ENCODE assay signal across 1 cellular context in the genomic region with DNA sequence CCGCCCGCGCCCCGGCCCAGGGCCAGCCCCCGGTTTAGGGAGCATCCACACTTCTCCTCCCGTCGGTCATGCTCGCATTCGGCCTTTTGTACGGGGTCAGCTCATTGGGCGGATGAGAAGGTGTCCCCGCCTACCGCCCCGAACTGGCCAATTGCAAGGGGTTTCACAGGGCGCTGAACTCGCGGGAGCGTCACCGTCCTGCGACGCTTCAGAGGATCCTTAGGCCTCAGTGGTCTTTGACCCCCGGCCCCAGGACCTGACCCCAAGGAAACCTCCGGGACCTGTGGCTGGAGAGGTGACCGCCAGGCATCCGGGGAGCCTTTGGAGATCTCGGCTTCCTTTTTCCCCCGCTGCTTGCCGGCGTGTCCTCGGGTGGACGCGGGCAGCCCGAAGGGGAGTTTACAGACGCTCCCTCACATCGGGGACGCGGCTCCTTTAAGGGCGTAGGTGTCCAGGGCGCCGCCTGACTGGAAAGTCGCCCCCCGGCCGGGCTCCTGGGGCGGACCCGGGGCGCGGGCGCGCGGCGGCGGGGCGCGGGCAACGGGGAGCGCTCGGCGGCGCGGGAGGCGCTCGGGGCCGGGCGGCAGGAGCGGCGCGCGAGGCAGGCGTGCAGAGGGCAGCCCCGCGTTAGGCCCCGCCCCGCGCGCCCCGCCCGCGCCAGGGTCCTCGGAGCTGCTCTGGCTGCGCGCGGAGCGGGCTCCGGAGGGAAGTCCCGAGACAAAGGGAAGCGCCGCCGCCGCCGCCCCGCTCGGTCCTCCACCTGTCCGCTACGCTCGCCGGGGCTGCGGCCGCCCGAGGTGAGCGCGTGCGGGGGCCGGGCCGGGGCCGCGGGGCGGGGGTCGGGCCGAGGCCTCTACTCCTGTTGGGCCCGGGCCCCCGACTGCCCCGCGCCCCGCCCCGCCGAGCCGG.
TF ChIP-seq lines count a peak whose summit lies in the region.

A gene (plus strand): TSS at position 660 of the 909 bp plus-strand sequence. CDS start 4,395 bp downstream, outside the sequence.

TF ChIP-seq in K562, 482 proteins besides CTCF, POLR2A, EP300 and RAD21 (continued from another document and continues in another):
- TF ChIP-seq, protein P1, sequence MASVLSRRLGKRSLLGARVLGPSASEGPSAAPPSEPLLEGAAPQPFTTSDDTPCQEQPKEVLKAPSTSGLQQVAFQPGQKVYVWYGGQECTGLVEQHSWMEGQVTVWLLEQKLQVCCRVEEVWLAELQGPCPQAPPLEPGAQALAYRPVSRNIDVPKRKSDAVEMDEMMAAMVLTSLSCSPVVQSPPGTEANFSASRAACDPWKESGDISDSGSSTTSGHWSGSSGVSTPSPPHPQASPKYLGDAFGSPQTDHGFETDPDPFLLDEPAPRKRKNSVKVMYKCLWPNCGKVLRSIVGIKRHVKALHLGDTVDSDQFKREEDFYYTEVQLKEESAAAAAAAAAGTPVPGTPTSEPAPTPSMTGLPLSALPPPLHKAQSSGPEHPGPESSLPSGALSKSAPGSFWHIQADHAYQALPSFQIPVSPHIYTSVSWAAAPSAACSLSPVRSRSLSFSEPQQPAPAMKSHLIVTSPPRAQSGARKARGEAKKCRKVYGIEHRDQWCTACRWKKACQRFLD (CRISPR knock-in tag; IDR thresholded peaks at IDR 0.05) = no peak; the same call in 1 of the 2 replicates
- TF ChIP-seq THRAP3 (IDR thresholded peaks at IDR 0.05; ENCODE audit: borderline replicate concordance) (no peak), STAT5A (IDR thresholded peaks at IDR 0.05; ENCODE audit: borderline replicate concordance, low read length) (no peak), SUPT5H (IDR thresholded peaks at IDR 0.05) (no peak), NCOA4 (IDR thresholded peaks at IDR 0.05; ENCODE audit: partially characterized antibody) (no peak), MCM3 (IDR thresholded peaks at IDR 0.05) (no peak), RBM14 (IDR thresholded peaks at IDR 0.05; ENCODE audit: borderline replicate concordance, insufficient read depth, low read depth, low read length) (no peak), FOS (IDR thresholded peaks at IDR 0.05; ENCODE audit: extremely low read depth, insufficient read length) (peak; percentile 77), ZNF717 (CRISPR knock-in tag; IDR thresholded peaks at IDR 0.05) (no peak), FUS (optimal IDR thresholded peaks at IDR 0.05; ENCODE audit: low read depth, low read length) (no peak), HMGN3 (IDR thresholded peaks at IDR 0.05; ENCODE audit: borderline replicate concordance, extremely low read depth, insufficient read length, low read depth, low read length) (no peak), TGIF2 (CRISPR knock-in tag; IDR thresholded peaks at IDR 0.05) (no peak), PURB (CRISPR knock-in tag; IDR thresholded peaks at IDR 0.05; ENCODE audit: low read depth) (no peak), NUFIP1 (IDR thresholded peaks at IDR 0.05; ENCODE audit: partially characterized antibody) (no peak), BRF1 (IDR thresholded peaks at IDR 0.05; ENCODE audit: borderline replicate concordance, extremely low read depth, insufficient read length) (no peak), ZNF3 (CRISPR knock-in tag; IDR thresholded peaks at IDR 0.05) (no peak), SAFB (IDR thresholded peaks at IDR 0.05; ENCODE audit: borderline replicate concordance, low read depth, low read length) (no peak), NCOA1 (IDR thresholded peaks at IDR 0.05; ENCODE audit: low read depth) (no peak; the same call in 1 of the 2 replicates), SMARCA5 (IDR thresholded peaks at IDR 0.05) (no peak), ZNF589 (CRISPR knock-in tag; IDR thresholded peaks at IDR 0.05; ENCODE audit: low read depth) (peak; percentile 68; the same call in 1 of the 2 replicates), CXXC5 (CRISPR knock-in tag; IDR thresholded peaks at IDR 0.05) (peak; percentile 96), NR4A1 (CRISPR knock-in tag; IDR thresholded peaks at IDR 0.05) (no peak), NR4A1 (tag; IDR thresholded peaks at IDR 0.05) (0 out of 2 replicates have a peak, but pooled peaks have one; percentile 60), SPI1 (IDR thresholded peaks at IDR 0.05; ENCODE audit: borderline replicate concordance, low read depth, low read length) (peak; percentile 59; the same call in 1 of the 2 replicates), CC2D1A (IDR thresholded peaks at IDR 0.05) (peak; percentile 86), U2AF1 (optimal IDR thresholded peaks at IDR 0.05; ENCODE audit: low read depth, low read length) (no peak), SLC30A9 (CRISPR knock-in tag; IDR thresholded peaks at IDR 0.05) (no peak), ZNF384 (IDR thresholded peaks at IDR 0.05; ENCODE audit: low read depth, low read length) (no peak), KAT8 (IDR thresholded peaks at IDR 0.05; ENCODE audit: low read depth) (peak; percentile 90), CHD2 (IDR thresholded peaks at IDR 0.05; ENCODE audit: low read depth, low read length) (peak; percentile 69), ILK (tag; IDR thresholded peaks at IDR 0.05; ENCODE audit: borderline replicate concordance, low read depth) (no peak), ZNF134 (CRISPR knock-in tag; conservative IDR thresholded peaks at IDR 0.05) (no peak), ZNF780A (CRISPR knock-in tag; IDR thresholded peaks at IDR 0.05) (no peak), NCOA6 (IDR thresholded peaks at IDR 0.05) (peak; percentile 94), HDAC1 (IDR thresholded peaks at IDR 0.05) (no peak)
- TF ChIP-seq, protein P2, sequence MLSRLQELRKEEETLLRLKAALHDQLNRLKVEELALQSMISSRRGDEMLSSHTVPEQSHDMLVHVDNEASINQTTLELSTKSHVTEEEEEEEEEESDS (CRISPR knock-in tag; IDR thresholded peaks at IDR 0.05) = no peak
- TF ChIP-seq, protein P3, sequence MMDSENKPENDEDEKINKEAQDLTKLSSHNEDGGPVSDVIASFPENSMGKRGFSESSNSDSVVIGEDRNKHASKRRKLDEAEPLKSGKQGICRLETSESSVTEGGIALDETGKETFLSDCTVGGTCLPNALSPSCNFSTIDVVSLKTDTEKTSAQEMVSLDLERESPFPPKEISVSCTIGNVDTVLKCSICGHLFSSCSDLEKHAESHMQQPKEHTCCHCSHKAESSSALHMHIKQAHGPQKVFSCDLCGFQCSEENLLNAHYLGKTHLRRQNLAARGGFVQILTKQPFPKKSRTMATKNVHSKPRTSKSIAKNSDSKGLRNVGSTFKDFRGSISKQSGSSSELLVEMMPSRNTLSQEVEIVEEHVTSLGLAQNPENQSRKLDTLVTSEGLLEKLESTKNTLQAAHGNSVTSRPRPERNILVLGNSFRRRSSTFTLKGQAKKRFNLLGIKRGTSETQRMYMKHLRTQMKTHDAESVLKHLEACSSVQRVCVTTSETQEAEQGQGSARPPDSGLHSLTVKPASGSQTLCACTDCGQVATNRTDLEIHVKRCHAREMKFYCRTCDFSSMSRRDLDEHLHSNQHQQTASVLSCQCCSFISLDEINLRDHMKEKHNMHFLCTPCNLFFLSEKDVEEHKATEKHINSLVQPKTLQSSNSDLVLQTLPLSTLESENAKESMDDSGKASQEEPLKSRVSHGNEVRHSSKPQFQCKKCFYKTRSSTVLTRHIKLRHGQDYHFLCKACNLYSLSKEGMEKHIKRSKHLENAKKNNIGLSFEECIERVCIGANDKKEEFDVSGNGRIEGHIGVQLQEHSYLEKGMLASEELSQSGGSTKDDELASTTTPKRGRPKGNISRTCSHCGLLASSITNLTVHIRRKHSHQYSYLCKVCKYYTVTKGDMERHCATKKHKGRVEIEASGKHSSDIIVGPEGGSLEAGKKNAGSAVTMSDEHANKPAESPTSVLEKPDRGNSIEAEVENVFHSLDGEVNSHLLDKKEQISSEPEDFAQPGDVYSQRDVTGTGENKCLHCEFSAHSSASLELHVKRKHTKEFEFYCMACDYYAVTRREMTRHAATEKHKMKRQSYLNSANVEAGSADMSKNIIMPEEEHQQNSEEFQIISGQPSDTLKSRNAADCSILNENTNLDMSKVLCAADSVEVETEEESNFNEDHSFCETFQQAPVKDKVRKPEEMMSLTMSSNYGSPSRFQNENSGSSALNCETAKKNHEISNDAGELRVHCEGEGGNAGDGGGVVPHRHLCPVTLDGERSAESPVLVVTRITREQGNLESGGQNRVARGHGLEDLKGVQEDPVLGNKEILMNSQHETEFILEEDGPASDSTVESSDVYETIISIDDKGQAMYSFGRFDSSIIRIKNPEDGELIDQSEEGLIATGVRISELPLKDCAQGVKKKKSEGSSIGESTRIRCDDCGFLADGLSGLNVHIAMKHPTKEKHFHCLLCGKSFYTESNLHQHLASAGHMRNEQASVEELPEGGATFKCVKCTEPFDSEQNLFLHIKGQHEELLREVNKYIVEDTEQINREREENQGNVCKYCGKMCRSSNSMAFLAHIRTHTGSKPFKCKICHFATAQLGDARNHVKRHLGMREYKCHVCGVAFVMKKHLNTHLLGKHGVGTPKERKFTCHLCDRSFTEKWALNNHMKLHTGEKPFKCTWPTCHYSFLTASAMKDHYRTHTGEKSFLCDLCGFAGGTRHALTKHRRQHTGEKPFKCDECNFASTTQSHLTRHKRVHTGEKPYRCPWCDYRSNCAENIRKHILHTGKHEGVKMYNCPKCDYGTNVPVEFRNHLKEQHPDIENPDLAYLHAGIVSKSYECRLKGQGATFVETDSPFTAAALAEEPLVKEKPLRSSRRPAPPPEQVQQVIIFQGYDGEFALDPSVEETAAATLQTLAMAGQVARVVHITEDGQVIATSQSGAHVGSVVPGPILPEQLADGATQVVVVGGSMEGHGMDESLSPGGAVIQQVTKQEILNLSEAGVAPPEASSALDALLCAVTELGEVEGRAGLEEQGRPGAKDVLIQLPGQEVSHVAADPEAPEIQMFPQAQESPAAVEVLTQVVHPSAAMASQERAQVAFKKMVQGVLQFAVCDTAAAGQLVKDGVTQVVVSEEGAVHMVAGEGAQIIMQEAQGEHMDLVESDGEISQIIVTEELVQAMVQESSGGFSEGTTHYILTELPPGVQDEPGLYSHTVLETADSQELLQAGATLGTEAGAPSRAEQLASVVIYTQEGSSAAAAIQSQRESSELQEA (IDR thresholded peaks at IDR 0.05; ENCODE audit: low read depth) = peak; percentile 42; the same call in 1 of the 2 replicates
- TF ChIP-seq, protein P4, sequence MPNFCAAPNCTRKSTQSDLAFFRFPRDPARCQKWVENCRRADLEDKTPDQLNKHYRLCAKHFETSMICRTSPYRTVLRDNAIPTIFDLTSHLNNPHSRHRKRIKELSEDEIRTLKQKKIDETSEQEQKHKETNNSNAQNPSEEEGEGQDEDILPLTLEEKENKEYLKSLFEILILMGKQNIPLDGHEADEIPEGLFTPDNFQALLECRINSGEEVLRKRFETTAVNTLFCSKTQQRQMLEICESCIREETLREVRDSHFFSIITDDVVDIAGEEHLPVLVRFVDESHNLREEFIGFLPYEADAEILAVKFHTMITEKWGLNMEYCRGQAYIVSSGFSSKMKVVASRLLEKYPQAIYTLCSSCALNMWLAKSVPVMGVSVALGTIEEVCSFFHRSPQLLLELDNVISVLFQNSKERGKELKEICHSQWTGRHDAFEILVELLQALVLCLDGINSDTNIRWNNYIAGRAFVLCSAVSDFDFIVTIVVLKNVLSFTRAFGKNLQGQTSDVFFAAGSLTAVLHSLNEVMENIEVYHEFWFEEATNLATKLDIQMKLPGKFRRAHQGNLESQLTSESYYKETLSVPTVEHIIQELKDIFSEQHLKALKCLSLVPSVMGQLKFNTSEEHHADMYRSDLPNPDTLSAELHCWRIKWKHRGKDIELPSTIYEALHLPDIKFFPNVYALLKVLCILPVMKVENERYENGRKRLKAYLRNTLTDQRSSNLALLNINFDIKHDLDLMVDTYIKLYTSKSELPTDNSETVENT (CRISPR knock-in tag; IDR thresholded peaks at IDR 0.05) = peak; percentile 68; the same call in 1 of the 2 replicates
- TF ChIP-seq, protein P5, sequence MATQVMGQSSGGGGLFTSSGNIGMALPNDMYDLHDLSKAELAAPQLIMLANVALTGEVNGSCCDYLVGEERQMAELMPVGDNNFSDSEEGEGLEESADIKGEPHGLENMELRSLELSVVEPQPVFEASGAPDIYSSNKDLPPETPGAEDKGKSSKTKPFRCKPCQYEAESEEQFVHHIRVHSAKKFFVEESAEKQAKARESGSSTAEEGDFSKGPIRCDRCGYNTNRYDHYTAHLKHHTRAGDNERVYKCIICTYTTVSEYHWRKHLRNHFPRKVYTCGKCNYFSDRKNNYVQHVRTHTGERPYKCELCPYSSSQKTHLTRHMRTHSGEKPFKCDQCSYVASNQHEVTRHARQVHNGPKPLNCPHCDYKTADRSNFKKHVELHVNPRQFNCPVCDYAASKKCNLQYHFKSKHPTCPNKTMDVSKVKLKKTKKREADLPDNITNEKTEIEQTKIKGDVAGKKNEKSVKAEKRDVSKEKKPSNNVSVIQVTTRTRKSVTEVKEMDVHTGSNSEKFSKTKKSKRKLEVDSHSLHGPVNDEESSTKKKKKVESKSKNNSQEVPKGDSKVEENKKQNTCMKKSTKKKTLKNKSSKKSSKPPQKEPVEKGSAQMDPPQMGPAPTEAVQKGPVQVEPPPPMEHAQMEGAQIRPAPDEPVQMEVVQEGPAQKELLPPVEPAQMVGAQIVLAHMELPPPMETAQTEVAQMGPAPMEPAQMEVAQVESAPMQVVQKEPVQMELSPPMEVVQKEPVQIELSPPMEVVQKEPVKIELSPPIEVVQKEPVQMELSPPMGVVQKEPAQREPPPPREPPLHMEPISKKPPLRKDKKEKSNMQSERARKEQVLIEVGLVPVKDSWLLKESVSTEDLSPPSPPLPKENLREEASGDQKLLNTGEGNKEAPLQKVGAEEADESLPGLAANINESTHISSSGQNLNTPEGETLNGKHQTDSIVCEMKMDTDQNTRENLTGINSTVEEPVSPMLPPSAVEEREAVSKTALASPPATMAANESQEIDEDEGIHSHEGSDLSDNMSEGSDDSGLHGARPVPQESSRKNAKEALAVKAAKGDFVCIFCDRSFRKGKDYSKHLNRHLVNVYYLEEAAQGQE (CRISPR knock-in tag; IDR thresholded peaks at IDR 0.05; ENCODE audit: low read depth) = no peak
- TF ChIP-seq, protein P6, sequence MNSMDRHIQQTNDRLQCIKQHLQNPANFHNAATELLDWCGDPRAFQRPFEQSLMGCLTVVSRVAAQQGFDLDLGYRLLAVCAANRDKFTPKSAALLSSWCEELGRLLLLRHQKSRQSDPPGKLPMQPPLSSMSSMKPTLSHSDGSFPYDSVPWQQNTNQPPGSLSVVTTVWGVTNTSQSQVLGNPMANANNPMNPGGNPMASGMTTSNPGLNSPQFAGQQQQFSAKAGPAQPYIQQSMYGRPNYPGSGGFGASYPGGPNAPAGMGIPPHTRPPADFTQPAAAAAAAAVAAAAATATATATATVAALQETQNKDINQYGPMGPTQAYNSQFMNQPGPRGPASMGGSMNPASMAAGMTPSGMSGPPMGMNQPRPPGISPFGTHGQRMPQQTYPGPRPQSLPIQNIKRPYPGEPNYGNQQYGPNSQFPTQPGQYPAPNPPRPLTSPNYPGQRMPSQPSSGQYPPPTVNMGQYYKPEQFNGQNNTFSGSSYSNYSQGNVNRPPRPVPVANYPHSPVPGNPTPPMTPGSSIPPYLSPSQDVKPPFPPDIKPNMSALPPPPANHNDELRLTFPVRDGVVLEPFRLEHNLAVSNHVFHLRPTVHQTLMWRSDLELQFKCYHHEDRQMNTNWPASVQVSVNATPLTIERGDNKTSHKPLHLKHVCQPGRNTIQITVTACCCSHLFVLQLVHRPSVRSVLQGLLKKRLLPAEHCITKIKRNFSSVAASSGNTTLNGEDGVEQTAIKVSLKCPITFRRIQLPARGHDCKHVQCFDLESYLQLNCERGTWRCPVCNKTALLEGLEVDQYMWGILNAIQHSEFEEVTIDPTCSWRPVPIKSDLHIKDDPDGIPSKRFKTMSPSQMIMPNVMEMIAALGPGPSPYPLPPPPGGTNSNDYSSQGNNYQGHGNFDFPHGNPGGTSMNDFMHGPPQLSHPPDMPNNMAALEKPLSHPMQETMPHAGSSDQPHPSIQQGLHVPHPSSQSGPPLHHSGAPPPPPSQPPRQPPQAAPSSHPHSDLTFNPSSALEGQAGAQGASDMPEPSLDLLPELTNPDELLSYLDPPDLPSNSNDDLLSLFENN (IDR thresholded peaks at IDR 0.05; ENCODE audit: low read depth in 2 of 2, low read length in 2 of 2) = no peak
